ENCODE assay signal across 1 cellular context in genomic region chr6:28880894-28881780, GRCh38.
TF ChIP-seq lines count a peak whose summit lies in the region.

No MANE protein-coding gene starts in this region.

TF ChIP-seq in K562, 482 proteins besides CTCF, POLR2A, EP300 and RAD21 (continued from another document and continues in another):
- TF ChIP-seq NKRF (IDR thresholded peaks at IDR 0.05; ENCODE audit: borderline replicate concordance) = 0 out of 2 replicates have a peak, but pooled peaks have one; percentile 14
- peak; percentile 41; the same call in 1 of the 2 replicates for TF ChIP-seq HDAC6 (IDR thresholded peaks at IDR 0.05; ENCODE audit: low read depth, low read length)
- TF ChIP-seq ZNF133 (CRISPR knock-in tag; IDR thresholded peaks at IDR 0.05) = no peak
- TF ChIP-seq MBD1 (CRISPR knock-in tag; IDR thresholded peaks at IDR 0.05) = peak; percentile 77; the same call in 1 of the 2 replicates
- TF ChIP-seq SIRT6 (IDR thresholded peaks at IDR 0.05; ENCODE audit: low read depth, low read length) = no peak
- no peak for TF ChIP-seq TSHZ1 (CRISPR knock-in tag; IDR thresholded peaks at IDR 0.05)
- no peak; the same call in 1 of the 2 replicates for TF ChIP-seq GATAD2B (IDR thresholded peaks at IDR 0.05; ENCODE audit: borderline replicate concordance)
- TF ChIP-seq ATF6 (CRISPR knock-in tag; IDR thresholded peaks at IDR 0.05) = 0 out of 2 replicates have a peak, but pooled peaks have one; percentile 80
- TF ChIP-seq ZBTB40 (IDR thresholded peaks at IDR 0.05) = peak; percentile 92
- TF ChIP-seq ZBTB40 (CRISPR knock-in tag; IDR thresholded peaks at IDR 0.05) = no peak
- 0 out of 2 replicates have a peak, but pooled peaks have one; percentile 15 for TF ChIP-seq MEF2D (tag; conservative IDR thresholded peaks at IDR 0.05; ENCODE audit: low read depth)
- TF ChIP-seq RERE (CRISPR knock-in tag; IDR thresholded peaks at IDR 0.05; ENCODE audit: borderline replicate concordance) = no peak
- 0 out of 2 replicates have a peak, but pooled peaks have one; percentile 48 for TF ChIP-seq CBX1 (IDR thresholded peaks at IDR 0.05; ENCODE audit: low read depth)
- no peak for TF ChIP-seq RBM34 (IDR thresholded peaks at IDR 0.05; ENCODE audit: borderline replicate concordance, insufficient read depth, low read length)
- TF ChIP-seq GTF2F1 (IDR thresholded peaks at IDR 0.05; ENCODE audit: low read depth, low read length) = no peak
- no peak for TF ChIP-seq SFPQ (IDR thresholded peaks at IDR 0.05; ENCODE audit: low read depth, low read length)
- peak; percentile 15; the same call in 1 of the 2 replicates for TF ChIP-seq ARID1B (IDR thresholded peaks at IDR 0.05)
- no peak for TF ChIP-seq DMBX1 (CRISPR knock-in tag; IDR thresholded peaks at IDR 0.05; ENCODE audit: borderline replicate concordance)
- TF ChIP-seq RBM17 (IDR thresholded peaks at IDR 0.05; ENCODE audit: borderline replicate concordance, low read depth, low read length) = no peak
- peak; percentile 13; the same call in 1 of the 2 replicates for TF ChIP-seq GTF2E2 (tag; IDR thresholded peaks at IDR 0.05)
- TF ChIP-seq ZNF212 (CRISPR knock-in tag; IDR thresholded peaks at IDR 0.05) = no peak
- TF ChIP-seq MYNN (IDR thresholded peaks at IDR 0.05) = no peak
- TF ChIP-seq MYNN (CRISPR knock-in tag; IDR thresholded peaks at IDR 0.05) = no peak
- TF ChIP-seq ZBTB8A (IDR thresholded peaks at IDR 0.05; ENCODE audit: partially characterized antibody) = peak; percentile 96
- no peak for TF ChIP-seq NCOA6 (IDR thresholded peaks at IDR 0.05)
- TF ChIP-seq TAF15 (IDR thresholded peaks at IDR 0.05; ENCODE audit: low read depth, low read length) = no peak
